7 cellular contexts compared by ENCODE assay signal in genomic region chr12:53051058-53051880, GRCh38. TPM values are rescaled to one million over a fixed set of nuclear protein-coding genes. Genes with fewer than 3 reads are reported as not detected.
DNase-seq lines count a peak whose midpoint lies in the region; ATAC-seq, FAIRE-seq and TF ChIP-seq lines count a peak whose summit lies in the region.

No MANE protein-coding gene starts in this region.

- no peaks in the 10 kb centered on the region for H3K9me3 ChIP-seq in kidney (ENCODE audit: control insufficient read depth in 1 of 2, low read length in 2 of 2)
- H3K9me3 ChIP-seq in spleen: no peaks in the 10 kb centered on the region

- intact Hi-C loops in kidney (cut with DNase I) (no loop called here), spleen (cut with DNase I; ENCODE audit: low total_unique reads) (no loop called here)

- in situ Hi-C loops in astrocyte of the cerebellum (cut with HindIII; ENCODE audit: low sequenced_read_pairs): no loop called here

- H3K4me1 ChIP-seq in kidney (ENCODE audit: control insufficient read depth in 1 of 2, insufficient read depth in 1 of 2, low read depth in 1 of 2, low read length in 2 of 2) (peaks cover 57 to 73% of the 10 kb centered on the region in 2 donors), spleen (peaks cover 23 to 92% (median 61%) of the 10 kb centered on the region in 6 donors)

- H3K36me3 ChIP-seq in kidney (ENCODE audit: control insufficient read depth in 1 of 2, insufficient read depth in 2 of 2, low read length in 2 of 2) (peaks cover 4 to 13% of the 10 kb centered on the region in 2 donors), spleen (peaks cover 0 to 34% (median 3%) of the 10 kb centered on the region in 6 donors)

- TF ChIP-seq POLR2A in spleen (IDR thresholded peaks at IDR 0.05): no peak

- H3K9ac ChIP-seq in kidney (ENCODE audit: low read length in 2 of 2): peak overlapping the region; percentile 93 to 97

- DNase-seq in HT-29 (ENCODE audit: low spot score) (peak; percentile 51), astrocyte of the cerebellum (ENCODE audit: low read depth) (no peak), kidney (peak; percentile 95), spleen (no peak), NCI-H446 treated with DMSO at 0.1 percent for 48 hours (lab: John Stamatoyannopoulos, UW) (no peak), DMS153 treated with DMSO at 0.1 percent for 48 hours (lab: John Stamatoyannopoulos, UW; ENCODE audit: unreplicated experiment) (no peak)

- peaks cover 0 to under 1% (median 0%) of the 10 kb centered on the region in 7 donors for H3K27me3 ChIP-seq in spleen (replicated peaks in 1 of 7)

- H3K4me3 ChIP-seq in astrocyte of the cerebellum (ENCODE audit: low read depth, low read length) (peak overlapping the region; percentile 63), kidney (ENCODE audit: low read length in 2 of 2) (peak overlapping the region; percentile 79 to 84), spleen (peak overlapping the region; percentile 44 to 78 (median 63))

- FAIRE-seq in kidney (lab: Jason Lieb, UNC): no peak

- 43 to 61% (median 54%) methylated on average over 8 to 11 of the region's 11 CpGs for WGBS in spleen, 5 donors

- H3K27ac ChIP-seq in kidney (ENCODE audit: low read depth in 2 of 2, low read length in 2 of 2): peak overlapping the region; percentile 99
- H3K27ac ChIP-seq in spleen: peak overlapping the region; percentile 77 to 94 (median 89)

- no peak for ATAC-seq in GM21786 (IDR thresholded peaks at IDR 0.05; ENCODE audit: unreplicated experiment)

- TF ChIP-seq CTCF in astrocyte of the cerebellum (IDR thresholded peaks at IDR 0.05; ENCODE audit: low read depth, low read length, missing control alignments) (peak; percentile 15), kidney (IDR thresholded peaks at IDR 0.05; ENCODE audit: borderline replicate concordance, extremely low read depth, insufficient read depth) (peak; percentile 23), spleen (IDR thresholded peaks at IDR 0.05 in 8 of 11, conservative IDR thresholded peaks at IDR 0.05 in 3 of 11) (peak in 5 of 11 experiments; percentile 5 to 33 (median 24))

RNA-seq across cellular contexts. Expression of gene TNS2, which starts 1.4 kb away (rescaled TPM):
- 57.7 and 71.9 TPM in 2 replicates for total RNA-seq in HT-29 (2014; rRNA removed; shearing (Covaris generic))
- total RNA-seq in kidney (179 TPM), spleen (100 to 1,000 TPM in 6 of 7 donors, 10 to 100 TPM in 1; 72.4 to 301 (median 170) TPM)
- polyA plus RNA-seq in kidney (ENCODE audit: insufficient read depth, low read depth, low replicate concordance) (90.1 TPM), spleen (100 to 1,000 TPM in 1 of 3 donors, 10 to 100 TPM in 2; 36.6 to 159 (median 67.5) TPM)

RNA-seq across cellular contexts. Expression of gene SPRYD3, which starts 27.9 kb away (rescaled TPM):
- 27.4 and 29.0 TPM in 2 replicates for total RNA-seq in HT-29 (2014; rRNA removed; shearing (Covaris generic))
- 72.3 TPM for total RNA-seq in kidney
- polyA plus RNA-seq in kidney (ENCODE audit: insufficient read depth, low read depth, low replicate concordance): 40.0 TPM
- 10 to 100 TPM; 29.2 to 44.5 (median 36.4) TPM for total RNA-seq in spleen
- 10 to 100 TPM; 10.8 to 31.0 (median 15.9) TPM for polyA plus RNA-seq in spleen

RNA-seq across cellular contexts. Expression of gene EIF4B, which starts 45.0 kb away (rescaled TPM):
- total RNA-seq in HT-29 (2014; rRNA removed; shearing (Covaris generic)): 401 and 417 TPM in 2 replicates
- 417 TPM for total RNA-seq in kidney
- 114 TPM for polyA plus RNA-seq in kidney (ENCODE audit: insufficient read depth, low read depth, low replicate concordance)
- total RNA-seq in spleen: 100 to 1,000 TPM; 379 to 490 (median 468) TPM
- polyA plus RNA-seq in spleen: 100 to 1,000 TPM; 105 to 132 (median 119) TPM

RNA-seq across cellular contexts. Expression of gene IGFBP6, which starts 46.2 kb away (rescaled TPM):
- 394 and 417 TPM in 2 replicates for total RNA-seq in HT-29 (2014; rRNA removed; shearing (Covaris generic))
- 203 TPM for total RNA-seq in kidney
- polyA plus RNA-seq in kidney (ENCODE audit: insufficient read depth, low read depth, low replicate concordance): 57.3 TPM
- 100 to 1,000 TPM in 2 of 7 donors, 10 to 100 TPM in 5; 35.2 to 183 (median 75.6) TPM for total RNA-seq in spleen
- polyA plus RNA-seq in spleen: 100 to 1,000 TPM in 2 of 3 donors, 10 to 100 TPM in 1; 37.1 to 144 (median 130) TPM

RNA-seq across cellular contexts. Expression of gene SOAT2, which starts 52.0 kb away (rescaled TPM):
- total RNA-seq in HT-29 (2014; rRNA removed; shearing (Covaris generic)): 0.15 and 0.23 TPM in 2 replicates
- 0.19 TPM for total RNA-seq in kidney
- 0.26 TPM for polyA plus RNA-seq in kidney (ENCODE audit: insufficient read depth, low read depth, low replicate concordance)
- under 1 TPM in 6 of 7 donors, not detected in 1; 0.37 to 0.80 (median 0.54) TPM for total RNA-seq in spleen
- polyA plus RNA-seq in spleen: 1 to 10 TPM in 1 of 3 donors, under 1 TPM in 2; 0.52 to 2.2 (median 0.99) TPM

Comparison
In these comparisons a context has a peak if more than half of its experiments do, and no peak if none do; other contexts are left out.
1. DNase-seq: peak in HT-29 (single experiment) and kidney (single experiment); none in astrocyte of the cerebellum (single experiment), spleen (single experiment), NCI-H446 treated with DMSO at 0.1 percent for 48 hours (single experiment) and DMS153 treated with DMSO at 0.1 percent for 48 hours (single experiment).
2. Peak in every context shown above with its lines, with median percentiles within 50 percentile points of each other: H3K4me3 ChIP-seq.